ENCODE assay signal across 12 cellular contexts in the genomic region with DNA sequence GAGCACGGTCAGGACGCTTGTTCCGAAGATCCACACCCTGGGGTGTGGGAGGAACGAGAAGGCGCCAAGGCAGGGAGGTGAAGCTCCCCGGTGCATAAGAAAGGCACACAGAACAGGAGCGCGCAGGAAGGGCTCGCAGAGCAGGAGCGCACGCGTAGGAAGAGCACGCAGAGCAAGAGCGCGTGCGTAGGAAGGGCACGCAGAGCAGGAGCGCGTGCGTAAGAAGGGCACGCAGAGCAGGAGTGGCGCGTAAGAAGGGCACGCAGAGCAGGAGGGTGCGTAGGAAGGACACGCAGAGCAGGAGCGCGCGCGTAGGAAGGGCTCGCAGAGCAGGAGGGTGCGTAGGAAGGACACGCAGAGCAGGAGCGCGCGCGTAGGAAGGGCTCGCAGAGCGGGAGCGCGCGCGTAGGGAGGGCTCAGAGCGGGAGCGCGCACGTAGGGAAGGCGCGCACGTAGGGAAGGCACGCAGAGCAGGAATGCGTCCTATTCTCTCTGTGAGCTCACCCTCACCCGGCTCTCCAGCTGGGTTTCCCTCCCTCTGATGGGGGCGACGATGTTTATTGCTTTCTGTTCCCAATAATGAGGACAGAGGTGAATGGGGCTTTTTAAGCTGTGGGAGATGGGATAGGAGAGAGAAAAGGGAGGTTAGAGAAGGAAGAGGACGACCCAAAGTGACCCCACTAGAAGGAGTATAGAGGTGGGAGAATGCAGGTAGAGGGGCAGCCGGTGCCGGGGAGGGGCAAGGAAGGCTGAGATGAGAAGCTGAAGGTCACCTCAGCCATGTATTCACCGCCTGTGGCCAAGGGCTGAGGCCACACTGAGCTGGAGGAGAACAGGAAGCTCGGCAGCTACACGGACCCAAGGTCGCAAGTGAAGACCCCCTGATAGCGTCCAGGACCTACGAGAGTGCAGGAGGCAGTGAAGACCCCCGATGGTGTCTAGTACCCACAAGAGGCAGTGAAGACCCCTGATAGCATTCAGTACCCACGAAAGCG.
"Had no signal": no experiment of that assay in that cellular context is flagged by ENCODE, and none has a peak within 500 bp of the region (broad histone marks: within the 10 kb centered on the region; RNA-seq: fewer than 3 reads in every experiment).

No MANE protein-coding gene starts in this region.

- DNase-seq: activated CD4-positive, alpha-beta T cell treated with anti-CD3 and anti-CD28 coated beads, Interleukin-2, amount 10 ng/mL, durations not matched to agents 24 days and 14 days; activated naive CD4-positive, alpha-beta T cell treated with anti-CD3 and anti-CD28 coated beads, Interleukin-2, amount 50 U/mL, for 16 hours; body of pancreas; mammary epithelial cell; natural killer cell; psoas muscle; stimulated activated CD4-positive, alpha-beta T cell treated with anti-CD3 and anti-CD28 coated beads, Interleukin-4, amount 100 ng/mL, for 1 hour; stimulated activated CD8-positive, alpha-beta memory T cell treated with anti-CD3 and anti-CD28 coated beads, Interleukin-4, amount 100 ng/mL, for 48 hours had no signal

- H3K9me3 ChIP-seq: adrenal gland, body of pancreas, psoas muscle had no signal

- H3K27ac ChIP-seq: adrenal gland, body of pancreas, psoas muscle had no signal

- H3K27me3 ChIP-seq: adrenal gland, body of pancreas had no signal

- FAIRE-seq: islet of Langerhans had no signal

- H3K4me3 ChIP-seq: adrenal gland, body of pancreas, psoas muscle had no signal

- H3K4me1 ChIP-seq: adrenal gland, body of pancreas, psoas muscle had no signal

- H3K36me3 ChIP-seq: adrenal gland had no signal

- ATAC-seq: body of pancreas, esophagus mucosa, natural killer cell, psoas muscle, WTC11 had no signal
